Comparison of ENCODE assay signal across 8 cellular contexts in genomic region chr11:100719362-100719761, GRCh38. TPM values are rescaled to one million over a fixed set of nuclear protein-coding genes. Genes with fewer than 3 reads are reported as not detected.
DNase-seq lines count a peak whose midpoint lies in the region; ATAC-seq and TF ChIP-seq lines count a peak whose summit lies in the region.

No MANE protein-coding gene starts in this region.

- H3K27ac ChIP-seq in 22Rv1, result peak overlapping the region; percentile 41
- H3K27ac ChIP-seq in left lung, result peak overlapping the region; percentile 16 to 42

- H3K27ac Mint-ChIP-seq in immature natural killer cell, result no peak overlapping the region

- H3K4me3 ChIP-seq in left lung, result no peak overlapping the region

- H3K4me3 Mint-ChIP-seq in immature natural killer cell, result no peak overlapping the region

- H3K4me1 ChIP-seq in left lung, result peaks cover 0 to 8% of the 10 kb centered on the region in 2 donors

- H3K9me3 Mint-ChIP-seq in immature natural killer cell, result peaks cover 0 to 3% (median 0%) of the 10 kb centered on the region in 6 donors

- H3K27me3 Mint-ChIP-seq in immature natural killer cell (ENCODE audit: low read depth in 3 of 3), result no peaks in the 10 kb centered on the region

- no peaks in the 10 kb centered on the region for H3K27me3 ChIP-seq in left lung

- H3K36me3 ChIP-seq in left lung, result no peaks in the 10 kb centered on the region

- peak; percentile 72 for ATAC-seq in left lung
- no peak for ATAC-seq in GM18498 (IDR thresholded peaks at IDR 0.05; ENCODE audit: unreplicated experiment)

- no peaks in the 10 kb centered on the region for H3K9me3 ChIP-seq in left lung

- DNase-seq in NCI-H1417 treated with DMSO at 0.1 percent for 48 hours (lab: John Stamatoyannopoulos, UW), result peak; percentile 84
- peak; percentile 5 for DNase-seq in cerebellum (ENCODE audit: low spot score)
- no peak for DNase-seq in left lung
- no peak for DNase-seq in posterior vena cava (ENCODE audit: low spot score)
- DNase-seq in A172 (ENCODE audit: low spot score), result no peak
- DNase-seq in immature natural killer cell, result no peak

- TF ChIP-seq CTCF in 22Rv1 (IDR thresholded peaks at IDR 0.05), result no peak
- no peak for TF ChIP-seq CTCF in left lung (IDR thresholded peaks at IDR 0.05)

- peaks cover 0 to 6% (median 0%) of the 10 kb centered on the region in 3 donors for H3K36me3 Mint-ChIP-seq in immature natural killer cell

- H3K4me1 Mint-ChIP-seq in immature natural killer cell, result no peaks in the 10 kb centered on the region

- intact Hi-C loops in left lung (cut with DNase I) (no loop called here), posterior vena cava (cut with DNase I) (no loop called here)

RNA-seq across cellular contexts. Expression of gene ARHGAP42, which starts 32.3 kb away (rescaled TPM):
- total RNA-seq in cerebellum, result 21.4 TPM
- total RNA-seq in left lung, result 10 to 100 TPM; 17.1 to 18.3 TPM
- 10 to 100 TPM; 14.9 to 20.0 TPM for total RNA-seq in posterior vena cava
- total RNA-seq in A172 (2014; rRNA removed; shearing (Covaris generic)), result 15.8 and 17.1 TPM in 2 replicates
- polyA plus RNA-seq in immature natural killer cell, result 1 to 10 TPM in 1 of 3 donors, under 1 TPM in 2; 0.27 to 1.2 (median 0.74) TPM

Comparison
In these comparisons a context has a peak if more than half of its experiments do, and no peak if none do; other contexts are left out.
1. DNase-seq: peak in NCI-H1417 treated with DMSO at 0.1 percent for 48 hours (single experiment) and cerebellum (single experiment); none in left lung (0 of 2), posterior vena cava (single experiment), A172 (single experiment) and immature natural killer cell (0 of 3).